In genomic region chr6:82571431-82571830, GRCh38 we compare ENCODE assay signal across 17 cellular contexts.
DNase-seq lines count a peak whose midpoint lies in the region; ATAC-seq and TF ChIP-seq lines count a peak whose summit lies in the region.
"Had no signal": no experiment of that assay in that cellular context is flagged by ENCODE, and none has a peak within 500 bp of the region (broad histone marks: within the 10 kb centered on the region; RNA-seq: fewer than 3 reads in every experiment).

No MANE protein-coding gene starts in this region.

- no peaks in the 10 kb centered on the region for H3K27me3 ChIP-seq in layer of hippocampus (ENCODE audit: control insufficient read depth, insufficient read depth, low read length)
- H3K27me3 ChIP-seq in left ventricle myocardium inferior (ENCODE audit: low read depth) = no peaks in the 10 kb centered on the region

- H3K4me1 ChIP-seq in left ventricle myocardium inferior = no peaks in the 10 kb centered on the region

- intact Hi-C loops in left ventricle myocardium inferior (cut with micrococcal nuclease) = no loop called here

- no peak for ATAC-seq in WTC11
- ATAC-seq: A549; CD8-positive, alpha-beta T cell; HepG2 had no signal

- peaks cover 15% of the 10 kb centered on the region for H3K9me3 ChIP-seq in left ventricle myocardium inferior (replicated peaks)
- H3K9me3 ChIP-seq: A549 had no signal

- POLR2A ChIA-PET in WTC11 (lab: Charles Lee) = no interaction called here

- no peak overlapping the region for H3K4me3 ChIP-seq in left ventricle myocardium inferior
- H3K4me3 ChIP-seq: A549 had no signal

- H3K9me3 Mint-ChIP-seq in WTC11 = peaks cover 12% of the 10 kb centered on the region

- H3K4me1 Mint-ChIP-seq in WTC11 = peaks cover 22% of the 10 kb centered on the region
- H3K4me1 Mint-ChIP-seq: CD14-positive monocyte had no signal

- no peak overlapping the region for H3K27ac Mint-ChIP-seq in WTC11
- H3K27ac Mint-ChIP-seq: CD14-positive monocyte; CD8-positive, alpha-beta T cell; HFFc6 had no signal

- H3K36me3 Mint-ChIP-seq in WTC11 = peaks cover 11% of the 10 kb centered on the region
- H3K36me3 Mint-ChIP-seq: CD14-positive monocyte; CD8-positive, alpha-beta T cell had no signal

- H3K4me3 Mint-ChIP-seq in WTC11 = no peak overlapping the region
- H3K4me3 Mint-ChIP-seq: CD14-positive monocyte; CD8-positive, alpha-beta T cell; HFFc6 had no signal

- CTCF ChIA-PET in WTC11 (lab: Charles Lee) = no interaction called here

- TF ChIP-seq CTCF in left ventricle myocardium inferior (IDR thresholded peaks at IDR 0.05; ENCODE audit: borderline replicate concordance) (no peak), WTC11 (IDR thresholded peaks at IDR 0.05) (no peak)

- peak overlapping the region; percentile 35 for H3K27ac ChIP-seq in layer of hippocampus (ENCODE audit: low read depth, low read length)
- H3K27ac ChIP-seq in left ventricle myocardium inferior (replicated peaks) = no peak overlapping the region
- H3K27ac ChIP-seq: A549 had no signal

- H3K27me3 Mint-ChIP-seq in WTC11 (ENCODE audit: low read depth) = no peaks in the 10 kb centered on the region

- DNase-seq in NCI-H345 (lab: John Stamatoyannopoulos, UW) (peak; percentile 28), NCI-H748 treated with DMSO at 0.1 percent for 48 hours (lab: John Stamatoyannopoulos, UW) (peak; percentile 26), pons (ENCODE audit: low spot score) (peak; percentile 93), left ventricle myocardium inferior (no peak), NCI-H1048 (lab: John Stamatoyannopoulos, UW) (no peak), WTC11 (ENCODE audit: low spot score) (no peak), UCSD-AML1 (lab: John Stamatoyannopoulos, UW; ENCODE audit: unreplicated experiment) (no peak)
- DNase-seq: CD8-positive, alpha-beta T cell; COR-L47; DMS53; GF-D8; HCEC 1CT; HFFc6 had no signal

- no peaks in the 10 kb centered on the region for H3K36me3 ChIP-seq in left ventricle myocardium inferior

TF ChIP-seq in WTC11, 78 proteins besides CTCF, POLR2A, EP300 and RAD21:
- TF ChIP-seq, protein P1, sequence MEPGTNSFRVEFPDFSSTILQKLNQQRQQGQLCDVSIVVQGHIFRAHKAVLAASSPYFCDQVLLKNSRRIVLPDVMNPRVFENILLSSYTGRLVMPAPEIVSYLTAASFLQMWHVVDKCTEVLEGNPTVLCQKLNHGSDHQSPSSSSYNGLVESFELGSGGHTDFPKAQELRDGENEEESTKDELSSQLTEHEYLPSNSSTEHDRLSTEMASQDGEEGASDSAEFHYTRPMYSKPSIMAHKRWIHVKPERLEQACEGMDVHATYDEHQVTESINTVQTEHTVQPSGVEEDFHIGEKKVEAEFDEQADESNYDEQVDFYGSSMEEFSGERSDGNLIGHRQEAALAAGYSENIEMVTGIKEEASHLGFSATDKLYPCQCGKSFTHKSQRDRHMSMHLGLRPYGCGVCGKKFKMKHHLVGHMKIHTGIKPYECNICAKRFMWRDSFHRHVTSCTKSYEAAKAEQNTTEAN (CRISPR knock-in tag; IDR thresholded peaks at IDR 0.05) = no peak
- TF ChIP-seq TEAD4 (CRISPR knock-in tag; IDR thresholded peaks at IDR 0.05) = no peak
- TF ChIP-seq MYBL2 (CRISPR knock-in tag; IDR thresholded peaks at IDR 0.05) = no peak
- TF ChIP-seq ZNF671 (CRISPR knock-in tag; IDR thresholded peaks at IDR 0.05) = no peak

Comparison
In these comparisons a context has a peak if more than half of its experiments do, and no peak if none do; other contexts are left out.
1. DNase-seq: peak in NCI-H345 (single experiment), NCI-H748 treated with DMSO at 0.1 percent for 48 hours (single experiment) and pons (single experiment); none in left ventricle myocardium inferior (single experiment), NCI-H1048 (single experiment), WTC11 (single experiment) and UCSD-AML1 (single experiment).